2 cellular contexts compared by ENCODE assay signal in genomic region chr13:98457053-98457452, GRCh38.
TF ChIP-seq lines count a peak whose summit lies in the region.

No MANE protein-coding gene starts in this region.

TF ChIP-seq in IMR-90, 13 proteins besides CTCF, POLR2A, EP300 and RAD21:
- TF ChIP-seq NFE2L2 (IDR thresholded peaks at IDR 0.05; ENCODE audit: low read depth, low read length) (no peak), RCOR1 (IDR thresholded peaks at IDR 0.05; ENCODE audit: insufficient replicate concordance, low read length) (no peak), CHD1 (IDR thresholded peaks at IDR 0.05; ENCODE audit: low read depth, low read length) (no peak), BHLHE40 (IDR thresholded peaks at IDR 0.05; ENCODE audit: low read depth, low read length) (no peak), ELK1 (IDR thresholded peaks at IDR 0.05; ENCODE audit: borderline replicate concordance, low read depth, low read length) (no peak), MAZ (IDR thresholded peaks at IDR 0.05; ENCODE audit: borderline replicate concordance, low read depth, low read length) (no peak), RFX5 (IDR thresholded peaks at IDR 0.05; ENCODE audit: low read depth, low read length) (no peak), MXI1 (IDR thresholded peaks at IDR 0.05; ENCODE audit: borderline replicate concordance, low read depth, low read length) (no peak), SMC3 (IDR thresholded peaks at IDR 0.05; ENCODE audit: low read depth, low read length) (no peak), USF2 (IDR thresholded peaks at IDR 0.05; ENCODE audit: low read depth, low read length) (no peak), MAFK (IDR thresholded peaks at IDR 0.05; ENCODE audit: low read depth, low read length) (no peak), CEBPB (IDR thresholded peaks at IDR 0.05; ENCODE audit: low read depth, low read length) (no peak), FOS (IDR thresholded peaks at IDR 0.05; ENCODE audit: low read depth, low read length) (no peak)

TF ChIP-seq in GM12891, 5 proteins besides CTCF, POLR2A, EP300 and RAD21:
- TF ChIP-seq POLR2AphosphoS5 (IDR thresholded peaks at IDR 0.05; ENCODE audit: low read depth, low read length), result no peak
- no peak for TF ChIP-seq POU2F2 (IDR thresholded peaks at IDR 0.05; ENCODE audit: low read depth, low read length)
- TF ChIP-seq SPI1 (IDR thresholded peaks at IDR 0.05; ENCODE audit: low read depth, low read length), result no peak
- no peak for TF ChIP-seq TAF1 (IDR thresholded peaks at IDR 0.05; ENCODE audit: low read depth, low read length)
- no peak for TF ChIP-seq PAX5 (IDR thresholded peaks at IDR 0.05; ENCODE audit: insufficient read depth, low read length, severe bottlenecking)
